ENCODE assay signal across 28 cellular contexts in the genomic region with DNA sequence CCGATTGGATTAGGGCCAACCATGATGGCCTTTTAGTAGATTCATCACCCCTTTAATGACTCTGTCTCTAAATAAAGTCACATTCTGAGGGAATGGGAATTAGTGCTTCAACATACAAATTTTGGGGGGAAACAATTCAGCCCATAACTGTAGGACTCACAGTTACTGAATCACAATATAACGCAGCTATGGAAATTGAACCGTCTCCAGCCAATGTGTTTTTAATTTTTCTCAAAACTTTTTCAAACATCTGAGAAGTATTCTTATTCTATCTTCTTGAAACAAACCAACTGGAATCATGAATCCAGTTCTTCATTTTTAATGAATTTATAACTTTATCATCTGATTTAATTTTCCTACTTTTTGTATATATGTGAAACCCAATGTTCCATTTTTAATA.
"Had no signal": no experiment of that assay in that cellular context is flagged by ENCODE, and none has a peak within 500 bp of the region (broad histone marks: within the 10 kb centered on the region; RNA-seq: fewer than 3 reads in every experiment).

No MANE protein-coding gene starts in this region.

- ATAC-seq: left colon; left lung; lower lobe of right lung; naive thymus-derived CD8-positive, alpha-beta T cell; pancreas; right cardiac atrium; sciatic nerve; stimulated activated naive B cell treated with anti-CD40 and anti-IgM and Interleukin-4, amounts not matched to agents 10 μg/mL and 1 μg/mL and 100 μg/mL, for 72 hours; stimulated activated naive CD8-positive, alpha-beta T cell treated with anti-CD3 and anti-CD28 coated beads, Interleukin-15, Interleukin-2, amounts not matched to agents 100 U/mL and 50 U/mL, for 24 hours had no signal

- H3K27ac ChIP-seq: left lung, lower lobe of right lung, pancreas, prostate gland, skin epidermis, stomach, testis, thyroid gland, transverse colon, upper lobe of left lung, vagina had no signal

- DNase-seq: immature natural killer cell; kidney; left colon; left lung; lower lobe of right lung; mammary epithelial cell; naive thymus-derived CD8-positive, alpha-beta T cell; nucleus accumbens; pancreas; posterior cingulate gyrus; retina; right cardiac atrium; stimulated activated CD4-positive, alpha-beta T cell treated with anti-CD3 and anti-CD28 coated beads, Interleukin-12 subunit alpha, Interleukin-12 subunit beta, amount 100 ng/mL, for 4 hours; stimulated activated CD4-positive, alpha-beta T cell treated with anti-CD3 and anti-CD28 coated beads, Interleukin-15, amount 100 ng/mL, for 24 hours; stimulated activated CD4-positive, alpha-beta T cell treated with anti-CD3 and anti-CD28 coated beads, Interleukin-2, amount 100 ng/mL, for 24 hours; stimulated activated CD4-positive, alpha-beta T cell treated with anti-CD3 and anti-CD28 coated beads, Interleukin-4, amount 100 ng/mL, for 1 hour; stimulated activated naive B cell treated with anti-CD40 and anti-IgM and Interleukin-4, amounts not matched to agents 10 μg/mL and 1 μg/mL and 100 μg/mL, for 72 hours; stimulated activated naive CD8-positive, alpha-beta T cell treated with anti-CD3 and anti-CD28 coated beads, Interleukin-15, Interleukin-2, amounts not matched to agents 100 U/mL and 50 U/mL, for 24 hours; stomach; testis; thyroid gland; transverse colon; upper lobe of left lung had no signal

- H3K36me3 ChIP-seq: left lung, lower lobe of right lung, pancreas, prostate gland, stomach, thyroid gland, transverse colon, upper lobe of left lung, vagina had no signal

- H3K9me3 ChIP-seq: left lung, lower lobe of right lung, pancreas, prostate gland, stomach, testis, thyroid gland, transverse colon, upper lobe of left lung, vagina had no signal

- H3K4me3 ChIP-seq: left lung, lower lobe of right lung, pancreas, prostate gland, skin epidermis, stomach, testis, thyroid gland, transverse colon, upper lobe of left lung, vagina had no signal

- FAIRE-seq: islet of Langerhans, kidney, pancreas had no signal
